8 cellular contexts compared by ENCODE assay signal in the genomic region with DNA sequence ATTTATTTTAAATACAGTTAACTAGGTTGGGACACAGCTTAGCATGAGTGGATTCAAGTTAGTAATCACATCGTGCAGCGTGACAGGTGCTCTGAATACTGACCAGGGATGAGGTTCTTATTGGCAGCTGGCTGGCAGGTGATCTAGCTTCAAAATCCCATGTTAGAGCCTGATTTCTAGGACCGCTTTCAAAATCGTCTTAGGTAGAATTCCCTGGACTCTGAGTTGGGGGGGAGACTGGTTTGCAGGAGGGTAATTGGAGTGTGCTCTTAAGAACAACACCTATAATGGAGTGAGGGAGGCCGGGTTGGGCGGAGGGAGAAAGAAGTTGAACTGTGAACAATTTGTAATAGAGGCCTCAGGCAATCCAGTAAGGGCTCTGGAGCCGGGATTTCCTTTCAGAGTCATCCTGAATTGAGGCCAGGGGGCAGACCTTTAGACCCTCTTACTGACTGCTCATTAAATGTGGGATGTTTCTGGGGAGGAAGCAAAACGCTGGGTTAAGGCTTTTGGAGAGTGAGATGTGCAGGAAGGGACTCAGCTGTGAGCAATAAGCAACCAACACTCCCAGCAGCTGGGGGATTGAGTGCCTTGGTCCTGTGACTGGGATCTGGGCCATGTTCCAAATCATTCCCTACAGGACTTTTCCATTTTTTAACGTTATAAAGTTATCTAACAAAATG. TPM values are rescaled to one million over a fixed set of nuclear protein-coding genes. Genes with fewer than 3 reads are reported as not detected.
DNase-seq lines count a peak whose midpoint lies in the region; ATAC-seq, FAIRE-seq and TF ChIP-seq lines count a peak whose summit lies in the region.

No MANE protein-coding gene starts in this region.

- TF ChIP-seq POLR2A in H1 (IDR thresholded peaks at IDR 0.05; ENCODE audit: control extremely low read depth in 1 of 2, low read depth in 2 of 2, low read length in 2 of 2), result no peak

- H3K4me1 ChIP-seq in OCI-LY1 (ENCODE audit: insufficient read depth, low read length, severe bottlenecking), result peaks cover 19% of the 10 kb centered on the region
- H3K4me1 ChIP-seq in H1 (replicated peaks in 1 of 4; ENCODE audit: control insufficient read depth in 3 of 4, insufficient read depth in 4 of 4, low read length in 3 of 4), result peaks cover 0 to 3% (median 1%) of the 10 kb centered on the region in 4 experiments; a peak in 2 of 7 replicates
- H3K4me1 ChIP-seq in psoas muscle, result peaks cover 10% of the 10 kb centered on the region

- H3K23me2 ChIP-seq in H1 (ENCODE audit: low read depth, low read length), result peaks cover 4% of the 10 kb centered on the region

- intact Hi-C loops in psoas muscle (cut with DNase I), result loop anchor here (2.0 to 5.0 kb wide), 4 partner anchors 161 to 1266 kb away; partner anchors contain the start of gene ALG10 (in 1 of the 2)

- H3K79me1 ChIP-seq in H1 (ENCODE audit: low read depth, low read length), result no peaks in the 10 kb centered on the region

- H2BK20ac ChIP-seq in H1 (ENCODE audit: low read length), result no peak overlapping the region

- no peak overlapping the region for H3K9ac ChIP-seq in OCI-LY1 (ENCODE audit: low read length)
- no peak overlapping the region for H3K9ac ChIP-seq in H1 (replicated peaks in 1 of 4; ENCODE audit: extremely low read depth in 1 of 4, low read depth in 3 of 4, low read length in 3 of 4)

- FAIRE-seq in H1 (lab: Jason Lieb, UNC), result no peak

- H3K27ac ChIP-seq in OCI-LY1 (ENCODE audit: low read depth, low read length, poor library complexity, severe bottlenecking) (no peak overlapping the region), H1 (ENCODE audit: low read depth, low read length) (no peak overlapping the region), psoas muscle (peak overlapping the region; percentile 93)

- ATAC-seq in psoas muscle (no peak), GM19452 (IDR thresholded peaks at IDR 0.05; ENCODE audit: unreplicated experiment) (no peak), HG02623 (IDR thresholded peaks at IDR 0.05; ENCODE audit: unreplicated experiment) (no peak), HG03432 (IDR thresholded peaks at IDR 0.05; ENCODE audit: unreplicated experiment) (no peak)

- no peak overlapping the region for H3K14ac ChIP-seq in H1 (ENCODE audit: insufficient read length)

- no peak overlapping the region for H4K5ac ChIP-seq in H1 (ENCODE audit: insufficient read length, low read depth, low read length)

- 65% methylated on average over 9 of the region's 9 CpGs; no CpG with 5 or more reads in 1 of the 2 experiments for WGBS in H1 (ENCODE audit: extremely low coverage in 1 of 2, insufficient coverage in 1 of 2, insufficient read length in 1 of 2, insufficient replicate concordance in 2 of 2, low coverage in 1 of 2, low lambda C conversion rate in 2 of 2, missing lambda C conversion rate in 1 of 2), 2 experiments
- 27 to 30% (median 28%) methylated on average over 9 of the region's 9 CpGs for WGBS in psoas muscle, 3 donors

- H3K56ac ChIP-seq in H1 (replicated peaks; ENCODE audit: insufficient read length, low read depth, low read length), result no peak overlapping the region

- H3K9me2 ChIP-seq in OCI-LY1 (ENCODE audit: low read depth, low read length), result no peaks in the 10 kb centered on the region

- no peak overlapping the region for H2BK12ac ChIP-seq in H1 (ENCODE audit: low read depth, low read length)

- no peak overlapping the region for H3K4ac ChIP-seq in H1 (replicated peaks; ENCODE audit: insufficient read length, low read depth, low read length)

- H4K8ac ChIP-seq in H1 (ENCODE audit: extremely low read depth, insufficient read depth, low read length), result peak overlapping the region; percentile 20; the same call in 1 of the 2 replicates

- no peak for TF ChIP-seq RAD21 in H1 (IDR thresholded peaks at IDR 0.05 in 1 of 2, conservative IDR thresholded peaks at IDR 0.05 in 1 of 2; ENCODE audit: low read depth in 2 of 2, low read length in 2 of 2)

- H3F3A ChIP-seq in OCI-LY1 (ENCODE audit: insufficient read depth, low read length), result no peaks in the 10 kb centered on the region

- no peak overlapping the region for H3K18ac ChIP-seq in H1 (ENCODE audit: extremely low read depth, low read length)

- H2BK15ac ChIP-seq in H1 (ENCODE audit: low read length), result no peak overlapping the region

- no peak for TF ChIP-seq CTCF in OCI-LY1 (IDR thresholded peaks at IDR 0.05; ENCODE audit: low read length)
- no peak for TF ChIP-seq CTCF in H1 (IDR thresholded peaks at IDR 0.05; ENCODE audit: control extremely low read depth in 1 of 3, insufficient read depth in 1 of 3, low read depth in 1 of 3, low read length in 3 of 3)
- no peak for TF ChIP-seq CTCF in psoas muscle (IDR thresholded peaks at IDR 0.05)

- H3K9me3 ChIP-seq in OCI-LY1 (ENCODE audit: low read length), result no peaks in the 10 kb centered on the region
- H3K9me3 ChIP-seq in H1 (ENCODE audit: insufficient read depth in 2 of 2, low read depth in 1 of 2, low read length in 1 of 2), result no peaks in the 10 kb centered on the region
- H3K9me3 ChIP-seq in psoas muscle, result no peaks in the 10 kb centered on the region

- no peak overlapping the region for H4K91ac ChIP-seq in H1 (replicated peaks; ENCODE audit: insufficient read length, low read length)

- H2AFZ ChIP-seq in OCI-LY1 (ENCODE audit: low read length) (no peak overlapping the region), H1 (ENCODE audit: low read length) (peak overlapping the region; percentile 69)

- H3K27me3 ChIP-seq in OCI-LY1 (ENCODE audit: insufficient read depth, low read length) (no peaks in the 10 kb centered on the region), H1 (replicated peaks in 1 of 4; ENCODE audit: control insufficient read depth in 3 of 4, extremely low read depth in 1 of 4, insufficient read depth in 3 of 4, low read length in 3 of 4) (no peaks in the 10 kb centered on the region; a peak in 1 of 7 replicates), psoas muscle (ENCODE audit: insufficient read depth in 3 of 3, low read length in 2 of 3) (no peaks in the 10 kb centered on the region)

- H3K4me2 ChIP-seq in OCI-LY1 (ENCODE audit: low read length) (peak overlapping the region; percentile 95), H1 (ENCODE audit: insufficient read depth in 1 of 2, low read depth in 2 of 2, low read length in 2 of 2) (peak overlapping the region in 1 of 2 experiments; percentile 20; a peak in 1 of 4 replicates)

- H2BK120ac ChIP-seq in H1 (replicated peaks; ENCODE audit: low read depth, low read length), result no peak overlapping the region

- H2BK5ac ChIP-seq in H1 (ENCODE audit: low read depth, low read length), result no peak overlapping the region

- H3K36me3 ChIP-seq in OCI-LY1 (ENCODE audit: insufficient read depth, low read length) (peaks cover 24% of the 10 kb centered on the region), H1 (ENCODE audit: control insufficient read depth in 2 of 4, insufficient read depth in 4 of 4, low read length in 3 of 4) (peaks cover 0 to 19% (median 13%) of the 10 kb centered on the region in 4 experiments), psoas muscle (ENCODE audit: insufficient read depth in 1 of 2, low read depth in 1 of 2) (peaks cover 0 to 25% of the 10 kb centered on the region in 2 donors)

- no peak for TF ChIP-seq EP300 in H1 (IDR thresholded peaks at IDR 0.05; ENCODE audit: borderline replicate concordance in 1 of 2, low read depth in 2 of 2, low read length in 2 of 2)

- H2AK5ac ChIP-seq in H1 (ENCODE audit: low read depth, low read length), result no peak overlapping the region

- no peak overlapping the region for H3K23ac ChIP-seq in H1 (ENCODE audit: insufficient read length)

- H3K79me2 ChIP-seq in OCI-LY1 (ENCODE audit: insufficient read depth, low read length) (no peaks in the 10 kb centered on the region), H1 (ENCODE audit: control insufficient read depth in 1 of 2, insufficient read depth in 2 of 2, low read length in 2 of 2) (peaks cover 0 to 24% of the 10 kb centered on the region in 2 experiments; a peak in 2 of 4 replicates)

- H3K4me3 ChIP-seq in OCI-LY1 (ENCODE audit: low read depth, low read length, poor library complexity, severe bottlenecking) (peak overlapping the region; percentile 81), H1 (ENCODE audit: extremely low read depth in 1 of 4, insufficient read depth in 2 of 4, low read depth in 3 of 4, low read length in 4 of 4) (peak overlapping the region in 1 of 4 experiments; percentile 97; a peak in 4 of 8 replicates), psoas muscle (peak overlapping the region; percentile 97)

- POLR2A ChIA-PET in H1 (lab: Charles Lee; ENCODE audit: partially characterized antibody), result interaction anchor here (0.6 to 3.9 kb wide), 14 partner anchors 11 to 191 kb away, joined by 3 to 22 read pairs (median 4); partner anchors contain the start of gene PKP2

- CTCF ChIA-PET in H1 (lab: Charles Lee; ENCODE audit: partially characterized antibody), result interaction anchor here (0.6 to 4.1 kb wide), 34 partner anchors 8 to 671 kb away, joined by 3 to 54 read pairs (median 4); no protein-coding TSS in a partner anchor

- peak; percentile 84 for DNase-seq in ELF-1 (ENCODE audit: low read depth, low spot score)
- DNase-seq in H1 (ENCODE audit: low read depth in 1 of 2, low spot score in 2 of 2), result no peak
- DNase-seq in psoas muscle, result no peak
- DNase-seq in NK-92 treated with Interleukin-12 subunit alpha and Interleukin-12 subunit beta, amount 100 ng/mL, for 24 hours (lab: John Stamatoyannopoulos, UW), result no peak

- H4K20me1 ChIP-seq in OCI-LY1 (ENCODE audit: insufficient read depth, low read length) (no peaks in the 10 kb centered on the region), H1 (replicated peaks in 1 of 2; ENCODE audit: control insufficient read depth in 1 of 2, insufficient read depth in 2 of 2, low read length in 2 of 2) (no peaks in the 10 kb centered on the region)

TF ChIP-seq in H1, 55 proteins besides CTCF, POLR2A, EP300 and RAD21 (continues in another document):
- no peak for TF ChIP-seq SUZ12 (IDR thresholded peaks at IDR 0.05; ENCODE audit: low read length)
- TF ChIP-seq KDM4A (IDR thresholded peaks at IDR 0.05; ENCODE audit: low read depth, low read length, severe bottlenecking), result no peak
- no peak for TF ChIP-seq SAP30 (IDR thresholded peaks at IDR 0.05; ENCODE audit: insufficient read depth, insufficient replicate concordance, low read length)
- no peak for TF ChIP-seq RBBP5 (IDR thresholded peaks at IDR 0.05; ENCODE audit: borderline replicate concordance, low read depth, low read length)
- no peak for TF ChIP-seq MAFK (IDR thresholded peaks at IDR 0.05; ENCODE audit: low read depth, low read length)

RNA-seq across cellular contexts. Expression of gene YARS2, which starts 0.9 kb away (rescaled TPM):
- 41.0 and 41.4 TPM in 2 replicates for total RNA-seq in H1 (2021; fragmentation: NEBNext Ultra II Directional; extraction: Animal tissue kit (Norgen Biotek cat#: 25700))
- polyA plus RNA-seq in H1 (2011; rRNA removed) (29.8 and 29.9 TPM in 2 replicates), psoas muscle (10 to 100 TPM; 16.8 to 20.3 (median 17.3) TPM)
- 30.7 TPM for polyA plus RNA-seq in H1 (2011; cell fraction: cytosol; rRNA removed)
- 35.2 TPM for polyA plus RNA-seq in H1 (2011; cell fraction: nucleus; rRNA removed)
- 28.9 to 43.6 TPM (median 30.1 TPM) in 4 replicates for polyA plus RNA-seq in H1 (2012, experiment 1 of 2)
- polyA plus RNA-seq in H1 (2012, experiment 2 of 2), result 12.9 TPM
- 38.0 TPM for polyA plus RNA-seq in H1 (2013, experiment 1 of 2)
- polyA plus RNA-seq in H1 (2013, experiment 2 of 2), result 34.4 TPM
- polyA minus RNA-seq in H1 (2011; rRNA and poly(A)+ RNA removed), result 20.2 and 22.3 TPM in 2 replicates
- polyA minus RNA-seq in H1 (2011; cell fraction: cytosol; rRNA and poly(A)+ RNA removed), result 13.4 TPM
- polyA minus RNA-seq in H1 (2011; cell fraction: nucleus; rRNA and poly(A)+ RNA removed), result 39.0 TPM
- total RNA-seq in psoas muscle, result 10 to 100 TPM; 11.0 to 17.3 (median 13.2) TPM
